Comparison of ENCODE assay signal across 7 cellular contexts in the genomic region with DNA sequence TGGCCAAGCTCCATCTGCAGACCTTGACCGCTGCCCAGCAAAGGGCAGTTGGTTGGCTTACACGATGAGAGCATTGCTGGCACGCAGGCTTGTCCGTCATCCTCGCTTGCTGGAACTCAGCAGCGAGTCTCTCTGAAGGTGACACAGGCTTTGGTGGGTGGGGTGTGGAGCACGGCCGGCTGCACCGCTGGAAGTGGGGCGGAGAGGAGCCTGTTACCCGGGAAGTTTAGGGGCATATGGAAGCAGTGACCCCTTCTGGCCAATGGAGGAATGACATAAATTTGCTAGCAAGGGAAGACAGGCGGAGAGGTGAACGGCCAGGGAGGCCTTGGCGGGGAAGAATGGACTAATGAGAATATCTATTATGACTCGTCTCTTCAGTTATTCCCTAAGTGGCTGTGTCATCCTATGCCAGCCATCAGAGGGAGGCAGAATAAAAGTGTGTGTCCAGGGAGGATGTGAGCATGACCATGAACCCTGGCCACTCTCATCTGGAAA.
DNase-seq lines count a peak whose midpoint lies in the region; ATAC-seq and TF ChIP-seq lines count a peak whose summit lies in the region.

No MANE protein-coding gene starts in this region.

- ATAC-seq in left lobe of liver (peak; percentile 92), GM19023 (IDR thresholded peaks at IDR 0.05; ENCODE audit: unreplicated experiment) (no peak)

- H3K27ac ChIP-seq in caudate nucleus (ENCODE audit: low read depth, low read length): no peak overlapping the region

- TF ChIP-seq CTCF in GM12872 (IDR thresholded peaks at IDR 0.05; ENCODE audit: insufficient read depth, low read depth, low read length): peak; percentile 82

- DNase-seq in NCI-H1092 treated with DMSO at 0.1 percent for 48 hours (lab: John Stamatoyannopoulos, UW): peak; percentile 65
- peak; percentile 16 to 50 (median 34) for DNase-seq in activated CD4-positive, CD25-positive, alpha-beta regulatory T cell (lab: John Stamatoyannopoulos, UW)
- peak in 38 of 61 donors; percentile 2 to 60 (median 20) for DNase-seq in caudate nucleus (lab: John Stamatoyannopoulos, UW)
- peak; percentile 62 for DNase-seq in left lobe of liver (ENCODE audit: low spot score)
- DNase-seq in stimulated activated CD4-positive, alpha-beta T cell treated with anti-CD3 and anti-CD28 coated beads, TNF-alpha, amount 100 ng/mL, for 48 hours (ENCODE audit: low read depth in 3 of 3): peak; percentile 46 to 63 (median 61)
